In the genomic region with DNA sequence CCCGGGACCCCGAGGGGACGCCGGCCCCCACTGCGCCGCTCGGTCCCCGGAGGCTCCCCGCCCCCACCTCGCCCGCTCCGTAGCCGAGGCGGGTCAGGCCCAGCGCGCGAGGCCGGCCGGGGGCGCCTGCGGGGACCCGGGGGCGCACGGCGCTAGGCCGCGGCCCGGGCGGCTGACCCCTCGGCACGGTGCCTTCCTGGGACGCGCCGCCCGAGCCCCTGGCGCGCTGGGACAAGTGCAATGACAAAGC, we compare ENCODE assay signal across 8 cellular contexts. TPM values are rescaled to one million over a fixed set of nuclear protein-coding genes. Genes with fewer than 3 reads are reported as not detected.
DNase-seq lines count a peak whose midpoint lies in the region; ATAC-seq and TF ChIP-seq lines count a peak whose summit lies in the region.

No MANE protein-coding gene starts in this region.

- no peaks in the 10 kb centered on the region for H3K36me3 ChIP-seq in NT2/D1 (ENCODE audit: insufficient read depth, insufficient read length, low read length)

- H3K9ac ChIP-seq in NT2/D1 (ENCODE audit: insufficient read length, low read depth) = peak overlapping the region; percentile 74

- H3K4me1 ChIP-seq in NT2/D1 (ENCODE audit: insufficient read depth, insufficient read length) = no peaks in the 10 kb centered on the region

- H3K4me3 ChIP-seq in NT2/D1 (ENCODE audit: insufficient read length, low read depth) (peak overlapping the region; percentile 51), fibroblast of the aortic adventitia (ENCODE audit: low read depth, low read length) (peak overlapping the region; percentile 95), skin epidermis (peak overlapping the region; percentile 58 to 97 (median 86))

- H3K9me3 ChIP-seq in NT2/D1 (ENCODE audit: insufficient read depth, low read length) = no peaks in the 10 kb centered on the region

- no peak for TF ChIP-seq CTCF in fibroblast of the aortic adventitia (IDR thresholded peaks at IDR 0.05; ENCODE audit: insufficient read depth, low read length)

- ATAC-seq in GM19372 (IDR thresholded peaks at IDR 0.05; ENCODE audit: low read depth, unreplicated experiment) = peak; percentile 5

- peaks cover 2% of the 10 kb centered on the region for H3K27me3 ChIP-seq in NT2/D1 (ENCODE audit: insufficient read depth, insufficient read length)

- no peak for DNase-seq in NT2/D1 (ENCODE audit: low read depth, low spot score)
- no peak for DNase-seq in fibroblast of the aortic adventitia (ENCODE audit: low read depth)
- no peak for DNase-seq in T1000 (lab: John Stamatoyannopoulos, UW)
- no peak for DNase-seq in mesenteric fat pad (ENCODE audit: low spot score)
- no peak for DNase-seq in T-helper 9 cell
- no peak for DNase-seq in NCI-H128 (lab: John Stamatoyannopoulos, UW; ENCODE audit: unreplicated experiment)

- peak overlapping the region; percentile 85 to 100 (median 98) for H3K27ac ChIP-seq in skin epidermis

RNA-seq across cellular contexts. Expression of gene IRF2, which starts 1.2 kb away (rescaled TPM):
- total RNA-seq in fibroblast of the aortic adventitia (ENCODE audit: low replicate concordance) (16.8 and 35.2 TPM in 2 replicates), mesenteric fat pad (35.3 TPM)
